Comparison of ENCODE assay signal across 14 cellular contexts in genomic region chrX:149923836-149924235, GRCh38. TPM values are rescaled to one million over a fixed set of nuclear protein-coding genes. Genes with fewer than 3 reads are reported as not detected.
"Had no signal": no experiment of that assay in that cellular context is flagged by ENCODE, and none has a peak within 500 bp of the region (broad histone marks: within the 10 kb centered on the region; RNA-seq: fewer than 3 reads in every experiment).

No MANE protein-coding gene starts in this region.

RNA-seq across cellular contexts. Expression of gene HSFX4, which starts 5.5 kb away (rescaled TPM):
- total RNA-seq: activated B cell treated with CpG ODN at 0.5 μM for 24 hours; activated CD4-positive, alpha-beta memory T cell treated with anti-CD3 and anti-CD28 coated beads for 36 hours; activated CD4-positive, alpha-beta memory T cell treated with anti-CD3 and anti-CD28 coated beads, Interleukin-2, amount 10 ng/mL, durations not matched to agents 7 days and 5 days; activated CD4-positive, alpha-beta T cell treated with anti-CD3 and anti-CD28 coated beads for 36 hours; activated CD4-positive, alpha-beta T cell treated with anti-CD3 and anti-CD28 coated beads, Interleukin-2, amount 10 ng/mL, durations not matched to agents 24 days and 14 days; activated CD4-positive, alpha-beta T cell treated with anti-CD3 and anti-CD28 coated beads, Interleukin-2, amount 10 ng/mL, durations not matched to agents 7 days and 5 days; activated CD8-positive, alpha-beta memory T cell treated with anti-CD3 and anti-CD28 coated beads for 36 hours; activated CD8-positive, alpha-beta T cell treated with anti-CD3 and anti-CD28 coated beads for 36 hours; activated CD8-positive, alpha-beta T cell treated with anti-CD3 and anti-CD28 coated beads, Interleukin-2, amount 10 ng/mL, durations not matched to agents 7 days and 5 days; T-helper 1 cell treated with Interleukin-12 subunit alpha and Interleukin-12 subunit beta and Interleukin-4 antibody, amounts not matched to agents 30 ng/mL and 1 ng/mL, for 36 hours; T-helper 17 cell; T-helper 2 cell treated with Interferon-gamma antibody and Interleukin-4, amounts not matched to agents 100 ng/mL and 5 ng/mL, for 36 hours; WTC11 had no signal

RNA-seq across cellular contexts. Expression of gene MAGEA8, which starts 42.9 kb away (rescaled TPM):
- total RNA-seq: activated B cell treated with CpG ODN at 0.5 μM for 24 hours; activated CD4-positive, alpha-beta memory T cell treated with anti-CD3 and anti-CD28 coated beads for 36 hours; activated CD4-positive, alpha-beta memory T cell treated with anti-CD3 and anti-CD28 coated beads, Interleukin-2, amount 10 ng/mL, durations not matched to agents 7 days and 5 days; activated CD4-positive, alpha-beta T cell treated with anti-CD3 and anti-CD28 coated beads for 36 hours; activated CD4-positive, alpha-beta T cell treated with anti-CD3 and anti-CD28 coated beads, Interleukin-2, amount 10 ng/mL, durations not matched to agents 24 days and 14 days; activated CD4-positive, alpha-beta T cell treated with anti-CD3 and anti-CD28 coated beads, Interleukin-2, amount 10 ng/mL, durations not matched to agents 7 days and 5 days; activated CD8-positive, alpha-beta memory T cell treated with anti-CD3 and anti-CD28 coated beads for 36 hours; activated CD8-positive, alpha-beta memory T cell treated with anti-CD3 and anti-CD28 coated beads, Interleukin-2, amount 10 ng/mL, durations not matched to agents 7 days and 5 days; activated CD8-positive, alpha-beta T cell treated with anti-CD3 and anti-CD28 coated beads for 36 hours; activated CD8-positive, alpha-beta T cell treated with anti-CD3 and anti-CD28 coated beads, Interleukin-2, amount 10 ng/mL, durations not matched to agents 7 days and 5 days; T-helper 1 cell treated with Interleukin-12 subunit alpha and Interleukin-12 subunit beta and Interleukin-4 antibody, amounts not matched to agents 30 ng/mL and 1 ng/mL, for 36 hours; T-helper 17 cell; T-helper 2 cell treated with Interferon-gamma antibody and Interleukin-4, amounts not matched to agents 100 ng/mL and 5 ng/mL, for 36 hours; WTC11 had no signal
